In the genomic region with DNA sequence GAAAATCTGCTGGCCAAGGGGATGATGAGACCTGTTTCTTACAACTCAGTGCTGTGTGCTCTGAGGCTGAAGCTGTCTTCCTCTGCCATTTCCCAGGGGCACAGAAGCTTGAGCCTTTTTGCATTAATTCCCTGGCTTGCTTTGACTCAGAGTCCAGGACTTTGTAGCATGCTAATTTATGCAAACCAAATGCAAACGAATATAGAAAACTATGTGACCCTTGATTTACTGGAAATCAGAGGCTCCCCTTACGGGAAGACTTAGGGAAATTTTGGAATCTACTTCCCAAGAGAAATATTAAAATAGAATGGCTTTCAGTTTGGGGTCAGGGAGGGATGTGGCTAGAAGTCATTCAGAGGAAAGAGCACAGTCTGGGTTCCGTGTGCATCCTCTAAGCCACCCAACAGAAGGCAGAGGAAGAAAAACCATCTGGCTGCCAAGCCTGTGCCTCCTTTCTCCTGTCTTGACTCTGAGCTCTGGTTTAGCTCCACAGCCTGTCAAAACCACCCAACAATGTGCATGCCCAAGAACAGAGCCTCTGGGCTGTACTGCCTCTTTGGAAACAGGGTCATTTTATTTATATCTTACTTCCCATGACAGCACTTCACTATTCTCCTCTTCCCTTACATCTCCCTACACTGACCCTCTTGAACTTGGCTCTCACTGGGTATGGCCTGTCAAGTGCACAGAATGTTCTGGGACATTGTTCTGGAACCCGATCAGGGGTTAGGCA, we compare ENCODE assay signal across 10 cellular contexts. TPM values are rescaled to one million over a fixed set of nuclear protein-coding genes. Genes with fewer than 3 reads are reported as not detected.
DNase-seq lines count a peak whose midpoint lies in the region; ATAC-seq and TF ChIP-seq lines count a peak whose summit lies in the region.
"Had no signal": no experiment of that assay in that cellular context is flagged by ENCODE, and none has a peak within 500 bp of the region (broad histone marks: within the 10 kb centered on the region; RNA-seq: fewer than 3 reads in every experiment).

No MANE protein-coding gene starts in this region.

- H3K4me2 ChIP-seq in fibroblast of lung (ENCODE audit: extremely low read depth, insufficient read depth, low read length) (peak overlapping the region; percentile 57), neural progenitor cell (no peak overlapping the region)

- peaks cover 32% of the 10 kb centered on the region for H3K4me1 ChIP-seq in fibroblast of lung (ENCODE audit: control insufficient read depth, extremely low read depth, insufficient read depth, low read length)
- peaks cover 8% of the 10 kb centered on the region for H3K4me1 ChIP-seq in neural progenitor cell

- peaks cover 13% of the 10 kb centered on the region for H3K27me3 Mint-ChIP-seq in neural progenitor cell (ENCODE audit: insufficient read depth, low read depth)

- no peaks in the 10 kb centered on the region for H3K36me3 Mint-ChIP-seq in neural progenitor cell
- H3K36me3 Mint-ChIP-seq: CD4-positive, CD25-positive, alpha-beta regulatory T cell had no signal

- H3K9me3 Mint-ChIP-seq in neural progenitor cell = no peaks in the 10 kb centered on the region

- H3K27ac Mint-ChIP-seq in neural progenitor cell = no peak overlapping the region

- no peak overlapping the region for H3K4me3 Mint-ChIP-seq in neural progenitor cell

- H3K9ac ChIP-seq in fibroblast of lung (ENCODE audit: insufficient read depth, low read length) = peak overlapping the region; percentile 71
- no peak overlapping the region for H3K9ac ChIP-seq in neural progenitor cell

- H3K4me1 Mint-ChIP-seq in neural progenitor cell = no peaks in the 10 kb centered on the region

- no peaks in the 10 kb centered on the region for H3K36me3 ChIP-seq in fibroblast of lung (ENCODE audit: control insufficient read depth, insufficient read depth, low read length)
- no peaks in the 10 kb centered on the region for H3K36me3 ChIP-seq in neural progenitor cell

- H3K27ac ChIP-seq in fibroblast of lung (ENCODE audit: insufficient read depth, low read length) (peak overlapping the region; percentile 90), neural progenitor cell (no peak overlapping the region)

- ATAC-seq in HG03469 (IDR thresholded peaks at IDR 0.05; ENCODE audit: unreplicated experiment) (no peak), GM18907 (IDR thresholded peaks at IDR 0.05; ENCODE audit: unreplicated experiment) (no peak)

- peaks cover 2% of the 10 kb centered on the region for H3K27me3 ChIP-seq in fibroblast of lung (ENCODE audit: control insufficient read depth, insufficient read depth, low read length)
- H3K27me3 ChIP-seq in neural progenitor cell = no peaks in the 10 kb centered on the region

- H3F3A ChIP-seq in neural progenitor cell (ENCODE audit: low read depth) = no peaks in the 10 kb centered on the region

- DNase-seq in AG08395 (ENCODE audit: low spot score) = peak; percentile 39
- peak; percentile 36 for DNase-seq in MV-4-11 (lab: John Stamatoyannopoulos, UW)
- DNase-seq in fibroblast of lung (ENCODE audit: low read depth in 2 of 2) = peak; percentile 24 to 84
- no peak for DNase-seq in neural progenitor cell (ENCODE audit: low spot score)
- no peak for DNase-seq in activated effector memory CD4-positive, alpha-beta T cell treated with Interleukin-2 at 50 U/mL for 16 hours
- no peak for DNase-seq in AML-193 (lab: John Stamatoyannopoulos, UW)
- DNase-seq: activated T-cell treated with anti-CD3 and anti-CD28 coated beads, Interleukin-2, amount 50 U/mL, for 1 hour; CD4-positive, CD25-positive, alpha-beta regulatory T cell had no signal

- peak overlapping the region in 1 of 4 experiments; percentile 44 for H3K4me3 ChIP-seq in fibroblast of lung (replicated peaks in 1 of 4; ENCODE audit: control extremely low read depth in 1 of 4, insufficient read depth in 1 of 4, low read depth in 3 of 4, low read length in 4 of 4)
- no peak overlapping the region for H3K4me3 ChIP-seq in neural progenitor cell

- H3K79me2 ChIP-seq in fibroblast of lung (ENCODE audit: control insufficient read depth, insufficient read depth, low read length) (no peaks in the 10 kb centered on the region), neural progenitor cell (ENCODE audit: low read depth) (no peaks in the 10 kb centered on the region)

- H4K20me1 ChIP-seq in fibroblast of lung (ENCODE audit: control insufficient read depth, extremely low read depth, insufficient read depth, low read length) = no peaks in the 10 kb centered on the region
- H4K20me1 ChIP-seq in neural progenitor cell (ENCODE audit: low read depth) = no peaks in the 10 kb centered on the region

- H2AFZ ChIP-seq in fibroblast of lung (ENCODE audit: low read length) (no peak overlapping the region), neural progenitor cell (replicated peaks) (peak overlapping the region; percentile 5)

- TF ChIP-seq CTCF in fibroblast of lung (conservative IDR thresholded peaks at IDR 0.05 in 1 of 2, IDR thresholded peaks at IDR 0.05 in 1 of 2; ENCODE audit: low read depth in 1 of 2, low read length in 2 of 2) (no peak), neural progenitor cell (IDR thresholded peaks at IDR 0.05) (no peak)

- H3K9me3 ChIP-seq in fibroblast of lung (ENCODE audit: control insufficient read depth, insufficient read depth, low read depth, low read length) (no peaks in the 10 kb centered on the region), neural progenitor cell (ENCODE audit: low read depth) (no peaks in the 10 kb centered on the region)

RNA-seq across cellular contexts. Expression of a gene that starts 30.0 kb away (rescaled TPM):
- total RNA-seq in fibroblast of lung (14.1 and 35.7 TPM in 2 replicates), neural progenitor cell (ENCODE audit: low replicate concordance) (7.2 and 7.8 TPM in 2 replicates)
- 12.4 and 33.8 TPM in 2 replicates for polyA plus RNA-seq in fibroblast of lung
- 9.8 and 31.1 TPM in 2 replicates for polyA plus RNA-seq in fibroblast of lung (2012)
- 12.8 and 15.8 TPM in 2 replicates for polyA minus RNA-seq in fibroblast of lung (ENCODE audit: low replicate concordance)

Comparison
In these comparisons a context has a peak if more than half of its experiments do, and no peak if none do; other contexts are left out.
1. DNase-seq: peak in AG08395 (single experiment), MV-4-11 (single experiment) and fibroblast of lung (2 of 2); none in neural progenitor cell (single experiment), activated effector memory CD4-positive, alpha-beta T cell treated with Interleukin-2 at 50 U/mL for 16 hours (single experiment) and AML-193 (0 of 2).